In the genomic region with DNA sequence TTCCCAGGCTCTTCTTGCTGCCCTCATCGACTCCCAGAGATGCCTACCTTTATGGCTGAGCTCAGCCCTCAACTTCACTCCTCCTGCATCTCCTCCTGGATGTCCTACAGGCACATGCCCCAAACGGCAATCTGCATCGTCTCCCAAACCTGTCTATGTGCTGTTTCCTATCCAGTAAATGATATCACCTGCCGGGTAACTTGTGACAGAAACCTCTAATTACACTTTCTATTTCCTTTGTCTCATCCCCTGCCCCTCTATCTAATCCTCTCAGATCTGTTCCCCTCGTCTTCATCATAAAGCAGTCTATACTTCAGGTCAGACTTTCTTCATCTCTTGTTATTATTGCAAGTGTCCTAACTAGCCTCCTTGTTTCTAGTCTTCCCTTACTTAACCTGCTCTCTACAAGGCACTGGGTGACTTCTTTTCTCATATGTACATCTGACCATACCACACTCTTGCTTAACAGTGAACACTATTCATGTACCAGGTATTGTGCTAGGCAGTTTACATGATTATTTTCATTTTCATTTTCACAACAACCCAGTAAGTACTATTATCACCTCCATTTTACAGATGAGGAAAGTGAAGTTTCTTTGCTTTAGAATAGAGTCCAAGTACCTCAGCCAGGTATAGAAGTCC, we compare ENCODE assay signal across 19 cellular contexts. TPM values are rescaled to one million over a fixed set of nuclear protein-coding genes. Genes with fewer than 3 reads are reported as not detected.
DNase-seq lines count a peak whose midpoint lies in the region; ATAC-seq lines count a peak whose summit lies in the region.
"Had no signal": no experiment of that assay in that cellular context is flagged by ENCODE, and none has a peak within 500 bp of the region (broad histone marks: within the 10 kb centered on the region; RNA-seq: fewer than 3 reads in every experiment).

No MANE protein-coding gene starts in this region.

- peaks cover 0 to 30% (median 0%) of the 10 kb centered on the region in 3 experiments for H3K36me3 ChIP-seq in naive thymus-derived CD4-positive, alpha-beta T cell (ENCODE audit: control insufficient read depth in 2 of 3, insufficient read depth in 3 of 3, low read length in 3 of 3)

- CTCF ChIA-PET in naive thymus-derived CD4-positive, alpha-beta T cell (lab: Charles Lee): interaction anchor here (0.9 kb wide), 1 partner anchor 67 kb away, joined by 3 read pairs; no protein-coding TSS in a partner anchor

- no peaks in the 10 kb centered on the region for H3K9me3 ChIP-seq in naive thymus-derived CD4-positive, alpha-beta T cell (ENCODE audit: control insufficient read depth in 2 of 3, low read length in 3 of 3)
- H3K9me3 ChIP-seq: BE2C, heart left ventricle, SJCRH30, tibial artery had no signal

- intact Hi-C loops in activated T-helper 1 cell treated with anti-CD3 and anti-CD28 coated beads, Interleukin-12 subunit alpha, Interleukin-12 subunit beta, Interleukin-2, Interleukin-4 antibody, amounts not matched to agents 30 ng/mL and 10 ng/mL and 1 ng/mL, durations not matched to agents 14 hours and 24 hours and 36 hours (cut with micrococcal nuclease): loop anchor here (1.0 kb wide), 1 partner anchor 10 kb away; no protein-coding TSS in a partner anchor
- intact Hi-C loops in naive thymus-derived CD4-positive, alpha-beta T cell (cut with micrococcal nuclease): loop anchor here in 1 of 2 donors (1.0 to 5.0 kb wide), 2 partner anchors 35 to 48 kb away; a partner anchor contains a TSS

- no peak overlapping the region for H3K27ac ChIP-seq in naive thymus-derived CD4-positive, alpha-beta T cell (ENCODE audit: low read depth, low read length)
- H3K27ac ChIP-seq: SJCRH30, tibial artery had no signal

- H3K4me3 ChIP-seq in naive thymus-derived CD4-positive, alpha-beta T cell (ENCODE audit: low read length): no peak overlapping the region
- H3K4me3 ChIP-seq: heart left ventricle, SJCRH30, smooth muscle cell, tibial artery had no signal

- peaks cover 49% of the 10 kb centered on the region for H3K4me1 Mint-ChIP-seq in activated T-helper 1 cell treated with anti-CD3 and anti-CD28 coated beads, Interleukin-12 subunit alpha, Interleukin-12 subunit beta, Interleukin-2, Interleukin-4 antibody, amounts not matched to agents 30 ng/mL and 10 ng/mL and 1 ng/mL, durations not matched to agents 14 hours and 24 hours and 36 hours (ENCODE audit: low read depth)
- peaks cover 17 to 41% (median 25%) of the 10 kb centered on the region in 7 donors for H3K4me1 Mint-ChIP-seq in naive thymus-derived CD4-positive, alpha-beta T cell

- H3K9me3 Mint-ChIP-seq in activated T-helper 1 cell treated with anti-CD3 and anti-CD28 coated beads, Interleukin-12 subunit alpha, Interleukin-12 subunit beta, Interleukin-2, Interleukin-4 antibody, amounts not matched to agents 30 ng/mL and 10 ng/mL and 1 ng/mL, durations not matched to agents 14 hours and 24 hours and 36 hours: no peaks in the 10 kb centered on the region
- H3K9me3 Mint-ChIP-seq in naive thymus-derived CD4-positive, alpha-beta T cell: no peaks in the 10 kb centered on the region

- no peak for DNase-seq in activated CD4-positive, CD25-positive, alpha-beta regulatory T cell (lab: John Stamatoyannopoulos, UW)
- no peak for DNase-seq in activated T-helper 1 cell treated with anti-CD3 and anti-CD28 coated beads, Interleukin-12 subunit alpha, Interleukin-12 subunit beta, Interleukin-2, Interleukin-4 antibody, amounts not matched to agents 30 ng/mL and 10 ng/mL and 1 ng/mL, durations not matched to agents 14 hours and 24 hours and 36 hours (ENCODE audit: low spot score)
- no peak for DNase-seq in naive thymus-derived CD4-positive, alpha-beta T cell
- DNase-seq in COLO829 (ENCODE audit: low spot score) (no peak), KBM-7 (no peak), NCI-H2029 treated with DMSO at 0.1 percent for 48 hours (lab: John Stamatoyannopoulos, UW) (no peak)
- DNase-seq: activated CD4-positive, CD25-positive, alpha-beta regulatory T cell treated with anti-CD3 and anti-CD28 coated beads, Interleukin-2, amount 50 U/mL, for 72 hours; BE2C; DMS 273 treated with DMSO at 0.1 percent for 48 hours; GDM1; heart left ventricle; NCI-H1092; NCI-H526 treated with DMSO at 0.1 percent for 48 hours; SJCRH30; tibial artery had no signal

- POLR2A ChIA-PET in naive thymus-derived CD4-positive, alpha-beta T cell (lab: Charles Lee): interaction anchor here (1.4 to 1.9 kb wide), 2 partner anchors 10 to 57 kb away, joined by 3 to 5 read pairs; no protein-coding TSS in a partner anchor

- peaks cover 33% of the 10 kb centered on the region for H3K36me3 Mint-ChIP-seq in activated T-helper 1 cell treated with anti-CD3 and anti-CD28 coated beads, Interleukin-12 subunit alpha, Interleukin-12 subunit beta, Interleukin-2, Interleukin-4 antibody, amounts not matched to agents 30 ng/mL and 10 ng/mL and 1 ng/mL, durations not matched to agents 14 hours and 24 hours and 36 hours (ENCODE audit: low read depth)
- peaks cover 26 to 68% (median 39%) of the 10 kb centered on the region in 5 donors for H3K36me3 Mint-ChIP-seq in naive thymus-derived CD4-positive, alpha-beta T cell

- H3K27ac Mint-ChIP-seq in activated T-helper 1 cell treated with anti-CD3 and anti-CD28 coated beads, Interleukin-12 subunit alpha, Interleukin-12 subunit beta, Interleukin-2, Interleukin-4 antibody, amounts not matched to agents 30 ng/mL and 10 ng/mL and 1 ng/mL, durations not matched to agents 14 hours and 24 hours and 36 hours: peak overlapping the region; percentile 86
- peak overlapping the region in 8 of 9 donors; percentile 3 to 91 (median 44) for H3K27ac Mint-ChIP-seq in naive thymus-derived CD4-positive, alpha-beta T cell
- H3K27ac Mint-ChIP-seq: progenitor cell of endocrine pancreas had no signal

- in situ Hi-C loops in KBM-7 (cut with MboI; ENCODE audit: low pct_unique_long_range_greater_than_20kb, low sequenced_read_pairs): no loop called here

- H3K27me3 Mint-ChIP-seq in activated T-helper 1 cell treated with anti-CD3 and anti-CD28 coated beads, Interleukin-12 subunit alpha, Interleukin-12 subunit beta, Interleukin-2, Interleukin-4 antibody, amounts not matched to agents 30 ng/mL and 10 ng/mL and 1 ng/mL, durations not matched to agents 14 hours and 24 hours and 36 hours (ENCODE audit: insufficient read depth): no peaks in the 10 kb centered on the region
- no peaks in the 10 kb centered on the region for H3K27me3 Mint-ChIP-seq in naive thymus-derived CD4-positive, alpha-beta T cell
- H3K27me3 Mint-ChIP-seq: progenitor cell of endocrine pancreas had no signal

- H3K4me3 Mint-ChIP-seq in activated T-helper 1 cell treated with anti-CD3 and anti-CD28 coated beads, Interleukin-12 subunit alpha, Interleukin-12 subunit beta, Interleukin-2, Interleukin-4 antibody, amounts not matched to agents 30 ng/mL and 10 ng/mL and 1 ng/mL, durations not matched to agents 14 hours and 24 hours and 36 hours: peak overlapping the region; percentile 53
- H3K4me3 Mint-ChIP-seq in naive thymus-derived CD4-positive, alpha-beta T cell: peak overlapping the region in 5 of 10 donors; percentile 3 to 70 (median 15)

- peak; percentile 84 to 90 for ATAC-seq in activated CD4-positive, CD25-positive, alpha-beta regulatory T cell treated with anti-CD3 and anti-CD28 coated beads, Interleukin-2, amount 50 U/mL, for 24 hours
- ATAC-seq in GM18498 (IDR thresholded peaks at IDR 0.05; ENCODE audit: unreplicated experiment): peak; percentile 61
- peak; percentile 52 for ATAC-seq in naive thymus-derived CD4-positive, alpha-beta T cell
- ATAC-seq: heart left ventricle had no signal

- no peaks in the 10 kb centered on the region for H3K27me3 ChIP-seq in naive thymus-derived CD4-positive, alpha-beta T cell (ENCODE audit: control insufficient read depth in 2 of 2, insufficient read depth in 2 of 2, low read length in 2 of 2)
- H3K27me3 ChIP-seq: BE2C, heart left ventricle, SJCRH30, tibial artery had no signal

- H3K4me1 ChIP-seq in naive thymus-derived CD4-positive, alpha-beta T cell (ENCODE audit: control insufficient read depth in 2 of 2, insufficient read depth in 2 of 2, low read length in 2 of 2): peaks cover 0 to 7% of the 10 kb centered on the region in 2 donors
- H3K4me1 ChIP-seq: BE2C, SJCRH30 had no signal

RNA-seq across cellular contexts. Expression of a gene that starts 21.9 kb away (rescaled TPM):
- total RNA-seq in activated T-helper 1 cell treated with anti-CD3 and anti-CD28 coated beads, Interleukin-12 subunit alpha, Interleukin-12 subunit beta, Interleukin-2, Interleukin-4 antibody, amounts not matched to agents 30 ng/mL and 10 ng/mL and 1 ng/mL, durations not matched to agents 14 hours and 24 hours and 36 hours: 4.1 and 4.8 TPM in 2 replicates
- 10 to 100 TPM in 1 of 5 experiments, 1 to 10 TPM in 4; 3.8 to 10.5 (median 6.6) TPM for total RNA-seq in naive thymus-derived CD4-positive, alpha-beta T cell
- polyA plus RNA-seq in naive thymus-derived CD4-positive, alpha-beta T cell: under 1 TPM; 0.41 to 0.97 TPM

RNA-seq across cellular contexts. Expression of a gene that starts 48.1 kb away (rescaled TPM):
- 821 and 858 TPM in 2 replicates for total RNA-seq in activated T-helper 1 cell treated with anti-CD3 and anti-CD28 coated beads, Interleukin-12 subunit alpha, Interleukin-12 subunit beta, Interleukin-2, Interleukin-4 antibody, amounts not matched to agents 30 ng/mL and 10 ng/mL and 1 ng/mL, durations not matched to agents 14 hours and 24 hours and 36 hours
- 100 to 1,000 TPM; 365 to 949 (median 395) TPM for total RNA-seq in naive thymus-derived CD4-positive, alpha-beta T cell
- polyA plus RNA-seq in naive thymus-derived CD4-positive, alpha-beta T cell: 1,000 to 10,000 TPM; 1,221 to 1,411 TPM
